Comparison of ENCODE assay signal across 9 cellular contexts in the genomic region with DNA sequence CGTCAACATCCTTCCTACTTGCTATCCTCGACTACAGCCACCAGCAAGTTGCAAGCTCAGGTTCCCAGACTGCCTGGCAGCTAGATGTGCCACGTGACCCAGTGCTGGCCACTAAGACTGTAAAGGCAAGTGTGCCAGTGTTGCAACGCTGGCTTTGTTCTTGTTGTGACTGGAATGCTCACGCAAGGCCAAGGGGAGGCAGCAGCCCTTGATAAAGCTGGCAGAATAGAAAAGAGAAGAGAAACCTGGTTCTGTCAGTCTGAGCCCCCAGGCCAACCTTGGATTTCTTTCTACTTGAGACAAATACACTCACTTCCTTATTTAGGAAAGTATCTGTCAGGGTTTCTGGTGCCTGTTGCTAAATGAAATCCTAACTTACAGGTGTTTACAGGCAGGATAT.
DNase-seq lines count a peak whose midpoint lies in the region; TF ChIP-seq lines count a peak whose summit lies in the region.
"Had no signal": no experiment of that assay in that cellular context is flagged by ENCODE, and none has a peak within 500 bp of the region (broad histone marks: within the 10 kb centered on the region; RNA-seq: fewer than 3 reads in every experiment).

No MANE protein-coding gene starts in this region.

- H3K79me1 ChIP-seq in mesendoderm (ENCODE audit: low read length) = no peaks in the 10 kb centered on the region

- H3K9me3 Mint-ChIP-seq in brain = no peaks in the 10 kb centered on the region
- H3K9me3 Mint-ChIP-seq in activated CD4-positive, alpha-beta T cell treated with anti-CD3 and anti-CD28 coated beads, Interleukin-2, amount 10 ng/mL, durations not matched to agents 24 days and 14 days = no peaks in the 10 kb centered on the region

- H4K8ac ChIP-seq in mesendoderm (ENCODE audit: low read depth, low read length) = no peak overlapping the region

- H3K4me3 ChIP-seq in liver (ENCODE audit: low read depth in 1 of 3, low read length in 3 of 3) = no peak overlapping the region
- H3K4me3 ChIP-seq in vagina = no peak overlapping the region
- H3K4me3 ChIP-seq in mesendoderm (ENCODE audit: low read length) = no peak overlapping the region

- no peak overlapping the region for H3K4me3 Mint-ChIP-seq in brain
- H3K4me3 Mint-ChIP-seq in activated CD4-positive, alpha-beta T cell treated with anti-CD3 and anti-CD28 coated beads, Interleukin-2, amount 10 ng/mL, durations not matched to agents 24 days and 14 days = no peak overlapping the region

- TF ChIP-seq CTCF in brain (conservative IDR thresholded peaks at IDR 0.05) (no peak), liver (IDR thresholded peaks at IDR 0.05; ENCODE audit: low read depth, low read length, missing input control) (no peak), vagina (IDR thresholded peaks at IDR 0.05) (no peak)

- no peak overlapping the region for H2BK15ac ChIP-seq in mesendoderm (replicated peaks; ENCODE audit: low read depth)

- no peak overlapping the region for H4K5ac ChIP-seq in mesendoderm (ENCODE audit: low read length)

- no peak overlapping the region for H3K4me2 ChIP-seq in mesendoderm (ENCODE audit: low read length)

- intact Hi-C loops in vagina (cut with DNase I) = no loop called here
- intact Hi-C loops in activated CD4-positive, alpha-beta T cell treated with anti-CD3 and anti-CD28 coated beads, Interleukin-2, amount 10 ng/mL, durations not matched to agents 24 days and 14 days (cut with micrococcal nuclease) = loop anchor here (10.0 kb wide), 1 partner anchor 512 kb away; the partner anchor contains the start of gene NME5

- H2AK5ac ChIP-seq in mesendoderm (ENCODE audit: low read length) = no peak overlapping the region

- peak overlapping the region in 3 of 5 experiments; percentile 52 to 72 (median 70) for H3K27ac Mint-ChIP-seq in brain
- no peak overlapping the region for H3K27ac Mint-ChIP-seq in activated CD4-positive, alpha-beta T cell treated with anti-CD3 and anti-CD28 coated beads, Interleukin-2, amount 10 ng/mL, durations not matched to agents 24 days and 14 days

- H3K27me3 ChIP-seq in liver (ENCODE audit: control insufficient read depth in 4 of 4, insufficient read depth in 4 of 4, low read length in 3 of 4) (no peaks in the 10 kb centered on the region), vagina (no peaks in the 10 kb centered on the region), mesendoderm (ENCODE audit: insufficient read depth, low read length, poor library complexity) (no peaks in the 10 kb centered on the region)

- peaks cover 28% of the 10 kb centered on the region for H3K4me1 Mint-ChIP-seq in brain
- H3K4me1 Mint-ChIP-seq in activated CD4-positive, alpha-beta T cell treated with anti-CD3 and anti-CD28 coated beads, Interleukin-2, amount 10 ng/mL, durations not matched to agents 24 days and 14 days = no peaks in the 10 kb centered on the region

- no peaks in the 10 kb centered on the region for H3K36me3 ChIP-seq in liver (ENCODE audit: control insufficient read depth in 4 of 4, insufficient read depth in 3 of 4, low read depth in 1 of 4, low read length in 3 of 4)
- H3K36me3 ChIP-seq in vagina = peaks cover 0 to 5% of the 10 kb centered on the region in 2 donors
- no peaks in the 10 kb centered on the region for H3K36me3 ChIP-seq in mesendoderm (ENCODE audit: control insufficient read depth, insufficient read depth, low read length)

- no peak overlapping the region for H3K56ac ChIP-seq in mesendoderm (ENCODE audit: low read length)

- H3K23ac ChIP-seq in mesendoderm (ENCODE audit: low read length) = no peak overlapping the region

- TF ChIP-seq POLR2A in vagina (IDR thresholded peaks at IDR 0.05) = no peak

- no peak overlapping the region for H2BK5ac ChIP-seq in mesendoderm (ENCODE audit: low read length)

- H2BK120ac ChIP-seq in mesendoderm (ENCODE audit: low read depth, low read length) = no peak overlapping the region

- H3K27ac ChIP-seq in liver (ENCODE audit: low read depth in 1 of 2, low read length in 2 of 2) = peak overlapping the region; percentile 50 to 58
- H3K27ac ChIP-seq in vagina = peak overlapping the region; percentile 30
- H3K27ac ChIP-seq in mesendoderm (ENCODE audit: low read depth, low read length) = no peak overlapping the region

- no peak overlapping the region for H3K4ac ChIP-seq in mesendoderm (ENCODE audit: low read depth, low read length)

- 30% methylated on average over 5 of the region's 5 CpGs for WGBS in liver
- no CpG with 5 or more reads among the region's 5 CpGs for WGBS in mesendoderm (ENCODE audit: extremely low coverage, insufficient coverage, low lambda C conversion rate)

- H3K9ac ChIP-seq in liver (ENCODE audit: low read depth in 1 of 2, low read length in 2 of 2) (no peak overlapping the region), mesendoderm (ENCODE audit: low read length) (no peak overlapping the region)

- DNase-seq in NCI-H748 (lab: John Stamatoyannopoulos, UW; ENCODE audit: unreplicated experiment) (peak; percentile 15), NCI-H748 treated with DMSO at 0.1 percent for 48 hours (lab: John Stamatoyannopoulos, UW) (no peak), vagina (ENCODE audit: extremely low spot score in 2 of 2) (peak in 1 of 2 donors; percentile 58), mesendoderm (no peak)
- DNase-seq in activated effector memory CD4-positive, alpha-beta T cell treated with anti-CD3 and anti-CD28 coated beads, Interleukin-2, amount 50 U/mL, for 16 hours = no peak
- DNase-seq in activated CD4-positive, alpha-beta T cell treated with anti-CD3 and anti-CD28 coated beads, Interleukin-2, amount 10 ng/mL, durations not matched to agents 24 days and 14 days = no peak
- DNase-seq: activated CD4-positive, CD25-positive, alpha-beta regulatory T cell had no signal

- H3K36me3 Mint-ChIP-seq in brain = no peaks in the 10 kb centered on the region
- no peaks in the 10 kb centered on the region for H3K36me3 Mint-ChIP-seq in activated CD4-positive, alpha-beta T cell treated with anti-CD3 and anti-CD28 coated beads, Interleukin-2, amount 10 ng/mL, durations not matched to agents 24 days and 14 days (ENCODE audit: low read depth)

- peak in 1 of 2 donors; percentile 11 for TF ChIP-seq RAD21 in liver (IDR thresholded peaks at IDR 0.05)

- no peaks in the 10 kb centered on the region for H3K79me2 ChIP-seq in mesendoderm (ENCODE audit: control insufficient read depth, insufficient read depth, low read length)

- H3K9me3 ChIP-seq in liver (ENCODE audit: control insufficient read depth in 4 of 4, low read length in 3 of 4) (no peaks in the 10 kb centered on the region), vagina (no peaks in the 10 kb centered on the region)

- H3K27me3 Mint-ChIP-seq in brain = no peaks in the 10 kb centered on the region
- no peaks in the 10 kb centered on the region for H3K27me3 Mint-ChIP-seq in activated CD4-positive, alpha-beta T cell treated with anti-CD3 and anti-CD28 coated beads, Interleukin-2, amount 10 ng/mL, durations not matched to agents 24 days and 14 days

- no peak overlapping the region for H3K18ac ChIP-seq in mesendoderm (ENCODE audit: low read length)

- H3K4me1 ChIP-seq in liver (ENCODE audit: control insufficient read depth in 4 of 4, insufficient read depth in 4 of 4, low read length in 3 of 4) (peaks cover 2 to 31% (median 22%) of the 10 kb centered on the region in 4 donors), vagina (peaks cover 16% of the 10 kb centered on the region), mesendoderm (ENCODE audit: control insufficient read depth, low read depth, low read length) (no peaks in the 10 kb centered on the region)

TF ChIP-seq in liver, 16 proteins besides CTCF, POLR2A, EP300 and RAD21 (continues in another document):
- no peak for TF ChIP-seq MAX (IDR thresholded peaks at IDR 0.05)
- TF ChIP-seq, protein P1, sequence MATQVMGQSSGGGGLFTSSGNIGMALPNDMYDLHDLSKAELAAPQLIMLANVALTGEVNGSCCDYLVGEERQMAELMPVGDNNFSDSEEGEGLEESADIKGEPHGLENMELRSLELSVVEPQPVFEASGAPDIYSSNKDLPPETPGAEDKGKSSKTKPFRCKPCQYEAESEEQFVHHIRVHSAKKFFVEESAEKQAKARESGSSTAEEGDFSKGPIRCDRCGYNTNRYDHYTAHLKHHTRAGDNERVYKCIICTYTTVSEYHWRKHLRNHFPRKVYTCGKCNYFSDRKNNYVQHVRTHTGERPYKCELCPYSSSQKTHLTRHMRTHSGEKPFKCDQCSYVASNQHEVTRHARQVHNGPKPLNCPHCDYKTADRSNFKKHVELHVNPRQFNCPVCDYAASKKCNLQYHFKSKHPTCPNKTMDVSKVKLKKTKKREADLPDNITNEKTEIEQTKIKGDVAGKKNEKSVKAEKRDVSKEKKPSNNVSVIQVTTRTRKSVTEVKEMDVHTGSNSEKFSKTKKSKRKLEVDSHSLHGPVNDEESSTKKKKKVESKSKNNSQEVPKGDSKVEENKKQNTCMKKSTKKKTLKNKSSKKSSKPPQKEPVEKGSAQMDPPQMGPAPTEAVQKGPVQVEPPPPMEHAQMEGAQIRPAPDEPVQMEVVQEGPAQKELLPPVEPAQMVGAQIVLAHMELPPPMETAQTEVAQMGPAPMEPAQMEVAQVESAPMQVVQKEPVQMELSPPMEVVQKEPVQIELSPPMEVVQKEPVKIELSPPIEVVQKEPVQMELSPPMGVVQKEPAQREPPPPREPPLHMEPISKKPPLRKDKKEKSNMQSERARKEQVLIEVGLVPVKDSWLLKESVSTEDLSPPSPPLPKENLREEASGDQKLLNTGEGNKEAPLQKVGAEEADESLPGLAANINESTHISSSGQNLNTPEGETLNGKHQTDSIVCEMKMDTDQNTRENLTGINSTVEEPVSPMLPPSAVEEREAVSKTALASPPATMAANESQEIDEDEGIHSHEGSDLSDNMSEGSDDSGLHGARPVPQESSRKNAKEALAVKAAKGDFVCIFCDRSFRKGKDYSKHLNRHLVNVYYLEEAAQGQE (IDR thresholded peaks at IDR 0.05) = no peak
- no peak for TF ChIP-seq HNF4G (IDR thresholded peaks at IDR 0.05)
- TF ChIP-seq EGR1 (IDR thresholded peaks at IDR 0.05; ENCODE audit: low read depth in 2 of 2) = no peak
- TF ChIP-seq YY1 (IDR thresholded peaks at IDR 0.05) = peak; percentile 54
- TF ChIP-seq SP1 (IDR thresholded peaks at IDR 0.05) = peak; percentile 49
- TF ChIP-seq RXRA (IDR thresholded peaks at IDR 0.05) = peak; percentile 47 to 67
- TF ChIP-seq GABPA (IDR thresholded peaks at IDR 0.05 in 1 of 2, conservative IDR thresholded peaks at IDR 0.05 in 1 of 2) = no peak
- TF ChIP-seq JUND (IDR thresholded peaks at IDR 0.05) = peak in 1 of 2 donors; percentile 35
- no peak for TF ChIP-seq NR2F2 (IDR thresholded peaks at IDR 0.05)
- peak; percentile 22 for TF ChIP-seq FOXA2 (IDR thresholded peaks at IDR 0.05)
- TF ChIP-seq, protein P2, sequence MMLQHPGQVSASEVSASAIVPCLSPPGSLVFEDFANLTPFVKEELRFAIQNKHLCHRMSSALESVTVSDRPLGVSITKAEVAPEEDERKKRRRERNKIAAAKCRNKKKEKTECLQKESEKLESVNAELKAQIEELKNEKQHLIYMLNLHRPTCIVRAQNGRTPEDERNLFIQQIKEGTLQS (IDR thresholded peaks at IDR 0.05) = no peak
